In the genomic region with DNA sequence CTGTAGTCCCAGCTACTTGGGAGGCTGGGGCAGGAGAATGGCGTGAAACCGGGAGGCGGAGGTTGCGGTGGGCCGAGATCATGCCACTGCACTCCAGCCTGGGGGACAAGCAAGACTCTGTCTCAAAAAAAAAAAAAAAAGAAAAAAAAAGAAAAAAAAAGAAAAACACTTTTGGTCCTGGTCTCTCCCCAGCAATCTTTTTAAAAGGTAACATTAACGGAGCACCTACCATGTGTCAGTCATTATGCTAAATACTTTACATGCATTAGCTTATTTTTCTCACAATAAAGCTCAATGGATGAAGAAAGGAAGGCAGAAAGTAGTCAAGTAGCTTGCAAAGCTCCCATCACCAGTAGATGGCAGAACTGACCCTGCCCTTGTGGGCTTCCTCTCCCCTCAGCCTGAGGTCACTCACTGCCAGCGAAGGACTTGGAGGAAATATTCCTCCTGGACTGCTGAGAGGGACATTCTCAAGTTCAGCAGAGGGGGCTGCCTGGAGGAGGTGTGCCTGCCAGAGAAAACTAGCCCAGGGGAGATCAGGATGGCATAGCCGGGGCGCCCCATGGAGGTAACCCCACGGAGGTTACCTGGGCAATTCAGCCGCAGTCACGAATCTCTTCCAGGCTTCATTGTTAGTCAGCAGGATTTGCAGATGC, we compare ENCODE assay signal across 8 cellular contexts. TPM values are rescaled to one million over a fixed set of nuclear protein-coding genes. Genes with fewer than 3 reads are reported as not detected.
DNase-seq lines count a peak whose midpoint lies in the region; ATAC-seq and TF ChIP-seq lines count a peak whose summit lies in the region.

No MANE protein-coding gene starts in this region.

- WGBS in ovary, 3 donors, result 62 to 73% (median 66%) methylated on average over 12 of the region's 12 CpGs

- H3K36me3 ChIP-seq in GM06990 (ENCODE audit: control insufficient read depth, insufficient read depth, low read length), result peaks cover 14% of the 10 kb centered on the region
- no peaks in the 10 kb centered on the region for H3K36me3 ChIP-seq in ovary

- H3K27me3 Mint-ChIP-seq in activated naive CD8-positive, alpha-beta T cell, result no peaks in the 10 kb centered on the region

- no peak for TF ChIP-seq EP300 in ovary (IDR thresholded peaks at IDR 0.05)

- H3K4me3 ChIP-seq in AG09309 (ENCODE audit: control insufficient read depth, low read depth, low read length) (no peak overlapping the region), GM06990 (replicated peaks; ENCODE audit: low read depth, low read length) (no peak overlapping the region), ovary (no peak overlapping the region)

- peak; percentile 32 for DNase-seq in AG09309 (ENCODE audit: low read depth)
- DNase-seq in GM06990 (ENCODE audit: extremely low read depth, insufficient read length), result no peak
- peak; percentile 14 for DNase-seq in NCI-H226
- DNase-seq in head of caudate nucleus, result peak in 41 of 42 donors; percentile 21 to 84 (median 66)
- DNase-seq in ovary, result peak; percentile 55 to 70 (median 68)
- no peak for DNase-seq in T1000 (lab: John Stamatoyannopoulos, UW)

- H3K4me3 Mint-ChIP-seq in activated naive CD8-positive, alpha-beta T cell, result no peak overlapping the region

- H3K9me3 Mint-ChIP-seq in activated naive CD8-positive, alpha-beta T cell (ENCODE audit: low read depth), result no peaks in the 10 kb centered on the region

- peak; percentile 83 for TF ChIP-seq CTCF in AG09309 (IDR thresholded peaks at IDR 0.05; ENCODE audit: control insufficient read depth, insufficient read depth, low read depth, low read length, missing control alignments)
- TF ChIP-seq CTCF in GM06990 (IDR thresholded peaks at IDR 0.05; ENCODE audit: insufficient read depth, low read length, poor library complexity, severe bottlenecking), result peak; percentile 74
- TF ChIP-seq CTCF in ovary (IDR thresholded peaks at IDR 0.05), result peak; percentile 59 to 70 (median 62)

- no peak for TF ChIP-seq POLR2A in ovary (IDR thresholded peaks at IDR 0.05)

- peaks cover 6% of the 10 kb centered on the region for H3K36me3 Mint-ChIP-seq in activated naive CD8-positive, alpha-beta T cell

- H3K27ac ChIP-seq in ovary, result no peak overlapping the region

- no peaks in the 10 kb centered on the region for H3K4me1 ChIP-seq in ovary (ENCODE audit: insufficient read depth)

- intact Hi-C loops in head of caudate nucleus (cut with DNase I) (loop anchor here (5.0 kb wide), 1 partner anchor 37 kb away; no protein-coding TSS in a partner anchor), ovary (cut with DNase I) (loop anchor here in 3 of 4 donors (5.0 to 10.0 kb wide), 3 partner anchors 37 to 137 kb away; partner anchors contain the start of gene APOL2 (in 1 of the 3))

- no peaks in the 10 kb centered on the region for H3K9me3 ChIP-seq in ovary

- H3K27me3 ChIP-seq in GM06990 (replicated peaks; ENCODE audit: control insufficient read depth, insufficient read depth, low read length) (no peaks in the 10 kb centered on the region), ovary (no peaks in the 10 kb centered on the region)

- peaks cover 38% of the 10 kb centered on the region for H3K4me1 Mint-ChIP-seq in activated naive CD8-positive, alpha-beta T cell (ENCODE audit: low read depth)

- ATAC-seq in GM19395 (IDR thresholded peaks at IDR 0.05; ENCODE audit: unreplicated experiment), result no peak

- H3K27ac Mint-ChIP-seq in activated naive CD8-positive, alpha-beta T cell, result peak overlapping the region; percentile 75

RNA-seq across cellular contexts. Expression of gene APOL3, which starts 15.5 kb away (rescaled TPM):
- total RNA-seq in ovary, result 10 to 100 TPM; 15.4 to 23.0 (median 18.6) TPM
- polyA plus RNA-seq in ovary, result 10 to 100 TPM; 19.6 to 62.1 TPM

RNA-seq across cellular contexts. Expression of gene APOL4, which starts 56.6 kb away (rescaled TPM):
- total RNA-seq in ovary, result 10 to 100 TPM in 3 of 7 donors, 1 to 10 TPM in 2, under 1 TPM in 2; 0.31 to 18.6 (median 7.3) TPM
- polyA plus RNA-seq in ovary, result 1 to 10 TPM; 5.6 to 8.5 TPM

Comparison
In these comparisons a context has a peak if more than half of its experiments do, and no peak if none do; other contexts are left out.
1. DNase-seq: peak in AG09309 (single experiment), NCI-H226 (single experiment), head of caudate nucleus (41 of 42) and ovary (5 of 5); none in GM06990 (single experiment) and T1000 (single experiment).
2. Peak in every context shown above with its lines, with median percentiles within 50 percentile points of each other: CTCF ChIP-seq.